Comparison of ENCODE assay signal across 23 cellular contexts in genomic region chr7:69622960-69623359, GRCh38. TPM values are rescaled to one million over a fixed set of nuclear protein-coding genes. Genes with fewer than 3 reads are reported as not detected.
DNase-seq lines count a peak whose midpoint lies in the region; ATAC-seq, FAIRE-seq and TF ChIP-seq lines count a peak whose summit lies in the region.
"Had no signal": no experiment of that assay in that cellular context is flagged by ENCODE, and none has a peak within 500 bp of the region (broad histone marks: within the 10 kb centered on the region; RNA-seq: fewer than 3 reads in every experiment).

No MANE protein-coding gene starts in this region.

- DNase-seq in GM13977 (ENCODE audit: low spot score) (peak; percentile 35), RPMI8226 (peak; percentile 41), pancreas (peak in 1 of 6 donors; percentile 10), NCI-H1092 treated with DMSO at 0.1 percent for 48 hours (lab: John Stamatoyannopoulos, UW) (no peak), cardiac septum (ENCODE audit: low spot score) (no peak)
- no peak for DNase-seq in CD8-positive, alpha-beta memory T cell
- no peak for DNase-seq in effector CD4-positive, alpha-beta T cell
- DNase-seq: activated naive CD4-positive, alpha-beta T cell treated with anti-CD3 and anti-CD28 coated beads for 36 hours; activated T-cell treated with anti-CD3 and anti-CD28 coated beads, Interleukin-2, amount 50 U/mL, for 24 hours; amniotic stem cell; dermis blood vessel endothelial cell; glutamatergic neuron; MV-4-11; NCI-H187; NCI-H748 treated with DMSO at 0.1 percent for 48 hours; stimulated activated naive B cell treated with anti-CD40 and anti-IgM and Interleukin-4, amounts not matched to agents 10 μg/mL and 1 μg/mL and 100 μg/mL, for 72 hours had no signal

- no peaks in the 10 kb centered on the region for H3K36me3 Mint-ChIP-seq in CD8-positive, alpha-beta memory T cell
- H3K36me3 Mint-ChIP-seq: stimulated activated naive B cell treated with anti-CD40 and anti-IgM and Interleukin-4, amounts not matched to agents 10 μg/mL and 1 μg/mL and 100 μg/mL, for 72 hours had no signal

- H3K27me3 ChIP-seq in pancreas, result no peaks in the 10 kb centered on the region
- no peaks in the 10 kb centered on the region for H3K27me3 ChIP-seq in CD8-positive, alpha-beta memory T cell (ENCODE audit: insufficient read depth, low read length, poor library complexity, severe bottlenecking)

- H3K4me1 ChIP-seq in pancreas, result no peaks in the 10 kb centered on the region
- no peaks in the 10 kb centered on the region for H3K4me1 ChIP-seq in CD8-positive, alpha-beta memory T cell (ENCODE audit: insufficient read depth, low read length)

- POLR2A ChIA-PET in CD8-positive, alpha-beta memory T cell (lab: Charles Lee), result no interaction called here

- 43 to 45% methylated on average over 3 of the region's 3 CpGs for WGBS in pancreas, 2 donors

- no peak for FAIRE-seq in pancreas (lab: Jason Lieb, UNC)
- FAIRE-seq: endothelial cell of umbilical vein, HTR-8/SVneo, TTC549 had no signal

- CTCF ChIA-PET in CD8-positive, alpha-beta memory T cell (lab: Charles Lee), result no interaction called here

- in situ Hi-C loops in GM13977 (cut with MboI; ENCODE audit: low pct_unique_long_range_greater_than_20kb, low sequenced_read_pairs, unreplicated experiment), result no loop called here

- no peak overlapping the region for H3K4me3 ChIP-seq in pancreas
- no peak overlapping the region for H3K4me3 ChIP-seq in CD8-positive, alpha-beta memory T cell (ENCODE audit: low read length)
- H3K4me3 ChIP-seq: smooth muscle cell, thoracic aorta had no signal

- TF ChIP-seq CTCF in GM13977 (IDR thresholded peaks at IDR 0.05; ENCODE audit: extremely low read depth, insufficient read depth, missing control alignments), result no peak
- TF ChIP-seq CTCF in pancreas (IDR thresholded peaks at IDR 0.05), result no peak

- ATAC-seq in HG02852 (IDR thresholded peaks at IDR 0.05; ENCODE audit: unreplicated experiment), result peak; percentile 61
- ATAC-seq in pancreas, result peak in 3 of 4 donors; percentile 30 to 78 (median 67)
- ATAC-seq: Right ventricle myocardium inferior; stimulated activated naive B cell treated with anti-CD40 and anti-IgM and Interleukin-4, amounts not matched to agents 10 μg/mL and 1 μg/mL and 100 μg/mL, for 72 hours had no signal

- H3K27me3 Mint-ChIP-seq in CD8-positive, alpha-beta memory T cell, result peaks cover 4 to 19% of the 10 kb centered on the region in 2 donors
- H3K27me3 Mint-ChIP-seq: stimulated activated naive B cell treated with anti-CD40 and anti-IgM and Interleukin-4, amounts not matched to agents 10 μg/mL and 1 μg/mL and 100 μg/mL, for 72 hours had no signal

- H3K36me3 ChIP-seq in pancreas, result no peaks in the 10 kb centered on the region
- no peaks in the 10 kb centered on the region for H3K36me3 ChIP-seq in CD8-positive, alpha-beta memory T cell (ENCODE audit: insufficient read depth, low read length)
- H3K36me3 ChIP-seq: thoracic aorta had no signal

- H3K27ac Mint-ChIP-seq in CD8-positive, alpha-beta memory T cell, result no peak overlapping the region
- H3K27ac Mint-ChIP-seq: activated naive CD4-positive, alpha-beta T cell treated with anti-CD3 and anti-CD28 coated beads for 36 hours; activated T-cell treated with anti-CD3 and anti-CD28 coated beads, Interleukin-2, amount 50 U/mL, for 24 hours; stimulated activated naive B cell treated with anti-CD40 and anti-IgM and Interleukin-4, amounts not matched to agents 10 μg/mL and 1 μg/mL and 100 μg/mL, for 72 hours had no signal

- no peaks in the 10 kb centered on the region for H3K9me3 Mint-ChIP-seq in CD8-positive, alpha-beta memory T cell
- H3K9me3 Mint-ChIP-seq: activated naive CD4-positive, alpha-beta T cell treated with anti-CD3 and anti-CD28 coated beads for 36 hours; activated T-cell treated with anti-CD3 and anti-CD28 coated beads, Interleukin-2, amount 50 U/mL, for 24 hours; stimulated activated naive B cell treated with anti-CD40 and anti-IgM and Interleukin-4, amounts not matched to agents 10 μg/mL and 1 μg/mL and 100 μg/mL, for 72 hours had no signal

- intact Hi-C loops in pancreas (cut with DNase I), result no loop called here
- intact Hi-C loops in cardiac septum (cut with DNase I), result no loop called here

- no peaks in the 10 kb centered on the region for H3K9me3 ChIP-seq in pancreas
- no peaks in the 10 kb centered on the region for H3K9me3 ChIP-seq in CD8-positive, alpha-beta memory T cell (ENCODE audit: low read length)
- H3K9me3 ChIP-seq: thoracic aorta had no signal

- no peak overlapping the region for H3K4me3 Mint-ChIP-seq in CD8-positive, alpha-beta memory T cell
- H3K4me3 Mint-ChIP-seq: activated naive CD4-positive, alpha-beta T cell treated with anti-CD3 and anti-CD28 coated beads for 36 hours; activated T-cell treated with anti-CD3 and anti-CD28 coated beads, Interleukin-2, amount 50 U/mL, for 24 hours; stimulated activated naive B cell treated with anti-CD40 and anti-IgM and Interleukin-4, amounts not matched to agents 10 μg/mL and 1 μg/mL and 100 μg/mL, for 72 hours had no signal

- H3K4me1 Mint-ChIP-seq in CD8-positive, alpha-beta memory T cell, result no peaks in the 10 kb centered on the region

- no peak overlapping the region for H3K27ac ChIP-seq in pancreas
- no peak overlapping the region for H3K27ac ChIP-seq in CD8-positive, alpha-beta memory T cell (ENCODE audit: low read depth, low read length)
- H3K27ac ChIP-seq: thoracic aorta had no signal

RNA-seq across cellular contexts. Expression of gene AUTS2, which starts 24.7 kb away (rescaled TPM):
- 10 to 100 TPM in 2 of 6 donors, 1 to 10 TPM in 4; 5.8 to 16.4 (median 9.0) TPM for total RNA-seq in pancreas
- 10 to 100 TPM; 10.3 to 16.8 TPM for polyA plus RNA-seq in pancreas
- 1 to 10 TPM; 4.4 to 5.3 TPM for total RNA-seq in CD8-positive, alpha-beta memory T cell
- polyA plus RNA-seq in CD8-positive, alpha-beta memory T cell, result 9.9 TPM
- total RNA-seq in cardiac septum, result 10.3 TPM

Comparison
In these comparisons a context has a peak if more than half of its experiments do, and no peak if none do; other contexts are left out.
1. DNase-seq: peak in GM13977 (single experiment) and RPMI8226 (single experiment); none in CD8-positive, alpha-beta memory T cell (0 of 5), NCI-H1092 treated with DMSO at 0.1 percent for 48 hours (single experiment), cardiac septum (single experiment) and effector CD4-positive, alpha-beta T cell (single experiment).